8 cellular contexts compared by ENCODE assay signal in genomic region chr1:51517361-51518032, GRCh38. TPM values are rescaled to one million over a fixed set of nuclear protein-coding genes. Genes with fewer than 3 reads are reported as not detected.
DNase-seq lines count a peak whose midpoint lies in the region; ATAC-seq and TF ChIP-seq lines count a peak whose summit lies in the region.

No MANE protein-coding gene starts in this region.

- dilution Hi-C loops in mammary epithelial cell (cut with HindIII; ENCODE audit: low sequenced_read_pairs), result no loop called here

- no peak overlapping the region for H4K5ac ChIP-seq in mesendoderm (ENCODE audit: low read length)

- CTCF ChIA-PET in mammary epithelial cell (lab: Charles Lee; ENCODE audit: low non-redundant PET), result no interaction called here

- H2BK5ac ChIP-seq in mesendoderm (ENCODE audit: low read length), result no peak overlapping the region

- no peak overlapping the region for H4K8ac ChIP-seq in mesendoderm (ENCODE audit: low read depth, low read length)

- peaks cover 7% of the 10 kb centered on the region for H3K79me1 ChIP-seq in mesendoderm (ENCODE audit: low read length)

- no peak for ATAC-seq in GM18517 (IDR thresholded peaks at IDR 0.05; ENCODE audit: unreplicated experiment)

- TF ChIP-seq CTCF in MM.1S (IDR thresholded peaks at IDR 0.05; ENCODE audit: low read length), result no peak
- no peak for TF ChIP-seq CTCF in mammary epithelial cell (conservative IDR thresholded peaks at IDR 0.05 in 1 of 2, IDR thresholded peaks at IDR 0.05 in 1 of 2; ENCODE audit: extremely low read depth in 1 of 2, insufficient read depth in 1 of 2, low read depth in 1 of 2, low read length in 2 of 2)
- TF ChIP-seq CTCF in uterus (IDR thresholded peaks at IDR 0.05), result no peak

- H3K9me2 ChIP-seq in MM.1S (replicated peaks; ENCODE audit: insufficient read depth, low read length), result no peaks in the 10 kb centered on the region

- no peak overlapping the region for H3K4ac ChIP-seq in mesendoderm (ENCODE audit: low read depth, low read length)

- H3K4me1 ChIP-seq in MM.1S (ENCODE audit: low read length) (peaks cover 20% of the 10 kb centered on the region), mammary epithelial cell (ENCODE audit: insufficient read depth, low read length) (peaks cover 10% of the 10 kb centered on the region), mesendoderm (ENCODE audit: control insufficient read depth, low read depth, low read length) (peaks cover 3% of the 10 kb centered on the region), uterus (peaks cover 0 to 5% of the 10 kb centered on the region in 2 donors)

- no peaks in the 10 kb centered on the region for H3K27me3 ChIP-seq in MM.1S (replicated peaks; ENCODE audit: insufficient read depth, low read length)
- H3K27me3 ChIP-seq in mammary epithelial cell (ENCODE audit: insufficient read depth, low read length), result no peaks in the 10 kb centered on the region
- no peaks in the 10 kb centered on the region for H3K27me3 ChIP-seq in mesendoderm (ENCODE audit: insufficient read depth, low read length, poor library complexity)
- no peaks in the 10 kb centered on the region for H3K27me3 ChIP-seq in uterus

- no peaks in the 10 kb centered on the region for H3K36me3 ChIP-seq in MM.1S (replicated peaks; ENCODE audit: insufficient read depth, low read length)
- H3K36me3 ChIP-seq in mammary epithelial cell (ENCODE audit: insufficient read depth, low read length), result no peaks in the 10 kb centered on the region
- no peaks in the 10 kb centered on the region for H3K36me3 ChIP-seq in mesendoderm (ENCODE audit: control insufficient read depth, insufficient read depth, low read length)
- no peaks in the 10 kb centered on the region for H3K36me3 ChIP-seq in uterus

- no peak overlapping the region for H3K23ac ChIP-seq in mesendoderm (ENCODE audit: low read length)

- in situ Hi-C loops in mammary epithelial cell (cut with MboI; ENCODE audit: low sequenced_read_pairs in 2 of 2), result no loop called here

- peak overlapping the region; percentile 88 for H3K9ac ChIP-seq in MM.1S (ENCODE audit: low read length)
- peak overlapping the region; percentile 93 for H3K9ac ChIP-seq in mammary epithelial cell (ENCODE audit: insufficient read depth, low read length)
- peak overlapping the region; percentile 87 for H3K9ac ChIP-seq in mesendoderm (ENCODE audit: low read length)

- TF ChIP-seq POLR2A in uterus (IDR thresholded peaks at IDR 0.05), result no peak

- no peak overlapping the region for H2AK5ac ChIP-seq in mesendoderm (ENCODE audit: low read length)

- WGBS in mammary epithelial cell (ENCODE audit: low coverage, missing lambda C conversion rate), result 10% methylated on average over 7 of the region's 7 CpGs
- WGBS in mesendoderm (ENCODE audit: extremely low coverage, insufficient coverage, low lambda C conversion rate), result no CpG with 5 or more reads among the region's 7 CpGs

- H3K4me3 ChIP-seq in MM.1S (ENCODE audit: low read length), result peak overlapping the region; percentile 100
- peak overlapping the region; percentile 72 to 89 (median 79) for H3K4me3 ChIP-seq in mammary epithelial cell (replicated peaks in 1 of 3; ENCODE audit: insufficient read depth in 1 of 3, low read depth in 2 of 3, low read length in 3 of 3)
- peak overlapping the region; percentile 15 for H3K4me3 ChIP-seq in mesendoderm (ENCODE audit: low read length)
- H3K4me3 ChIP-seq in uterus, result peak overlapping the region; percentile 75 to 92

- H2BK120ac ChIP-seq in mesendoderm (ENCODE audit: low read depth, low read length), result no peak overlapping the region

- no TSS peak for BruUV-seq in mammary epithelial cell (replicated peaks; lab: Mats Ljungman, UMichigan)

- H3K9me3 ChIP-seq in MM.1S (replicated peaks; ENCODE audit: insufficient read depth, low read length) (no peaks in the 10 kb centered on the region), mammary epithelial cell (replicated peaks; ENCODE audit: insufficient read depth, low read length) (no peaks in the 10 kb centered on the region), uterus (no peaks in the 10 kb centered on the region)

- H3K56ac ChIP-seq in mesendoderm (ENCODE audit: low read length), result peak overlapping the region; percentile 71

- H3K79me2 ChIP-seq in MM.1S (ENCODE audit: low read length) (peaks cover 61% of the 10 kb centered on the region), mammary epithelial cell (ENCODE audit: insufficient read depth, low read length) (peaks cover 61% of the 10 kb centered on the region), mesendoderm (ENCODE audit: control insufficient read depth, insufficient read depth, low read length) (peaks cover 25% of the 10 kb centered on the region)

- H3K18ac ChIP-seq in mesendoderm (ENCODE audit: low read length), result no peak overlapping the region

- H3K27ac ChIP-seq in MM.1S (ENCODE audit: low read length) (peak overlapping the region; percentile 80; the same call in 1 of the 2 replicates), mammary epithelial cell (ENCODE audit: insufficient read depth, low read depth, low read length) (peak overlapping the region; percentile 84), mesendoderm (ENCODE audit: low read depth, low read length) (no peak overlapping the region), uterus (peak overlapping the region; percentile 94 to 97)

- no peak overlapping the region for H2BK15ac ChIP-seq in mesendoderm (replicated peaks; ENCODE audit: low read depth)

- peak overlapping the region; percentile 78 for H3K4me2 ChIP-seq in MM.1S (ENCODE audit: low read depth, low read length)
- peak overlapping the region; percentile 86 for H3K4me2 ChIP-seq in mammary epithelial cell (ENCODE audit: insufficient read depth, low read depth, low read length)
- H3K4me2 ChIP-seq in mesendoderm (ENCODE audit: low read length), result peak overlapping the region; percentile 99

- H4K20me1 ChIP-seq in MM.1S (ENCODE audit: insufficient read depth, low read length), result no peaks in the 10 kb centered on the region
- no peaks in the 10 kb centered on the region for H4K20me1 ChIP-seq in mammary epithelial cell (ENCODE audit: insufficient read depth, low read length)

- H3F3A ChIP-seq in MM.1S (ENCODE audit: insufficient read depth, low read length), result peaks cover 34% of the 10 kb centered on the region

- intact Hi-C loops in mammary epithelial cell (cut with micrococcal nuclease) (loop anchor here (5.0 kb wide), 1 partner anchor 50 kb away; no protein-coding TSS in a partner anchor), uterus (cut with DNase I; ENCODE audit: low total_unique reads) (no loop called here)

- H2AFZ ChIP-seq in MM.1S (ENCODE audit: low read length) (peak overlapping the region; percentile 75), mammary epithelial cell (ENCODE audit: low read depth, low read length) (peak overlapping the region; percentile 73)

- DNase-seq in DMS79 (lab: John Stamatoyannopoulos, UW) (peak; percentile 37), MM.1S (peak; percentile 10), mammary epithelial cell (peak; percentile 11), mesendoderm (no peak), uterus (no peak), mucosa of gallbladder (ENCODE audit: low spot score) (no peak)
- DNase-seq in stimulated activated CD4-positive, alpha-beta T cell treated with anti-CD3 and anti-CD28 coated beads, Interleukin-15, amount 100 ng/mL, for 24 hours, result no peak

RNA-seq across cellular contexts. Expression of gene EPS15, which starts 1.6 kb away (rescaled TPM):
- total RNA-seq in mammary epithelial cell (10 to 100 TPM; 48.0 to 52.3 TPM), uterus (100 to 1,000 TPM in 2 of 4 donors, 10 to 100 TPM in 2; 30.7 to 133 (median 81.1) TPM), mucosa of gallbladder (67.0 TPM)
- 23.1 TPM for polyA plus RNA-seq in mammary epithelial cell
- 57.7 TPM for polyA minus RNA-seq in mammary epithelial cell
- polyA plus RNA-seq in mesendoderm (2013, experiment 1 of 2), result 28.0 TPM
- 29.8 TPM for polyA plus RNA-seq in mesendoderm (2013, experiment 2 of 2)

Comparison
In these comparisons a context has a peak if more than half of its experiments do, and no peak if none do; other contexts are left out.
1. DNase-seq: peak in DMS79 (single experiment), MM.1S (single experiment) and mammary epithelial cell (single experiment); none in mesendoderm (single experiment), uterus (0 of 2), mucosa of gallbladder (single experiment) and stimulated activated CD4-positive, alpha-beta T cell treated with anti-CD3 and anti-CD28 coated beads, Interleukin-15, amount 100 ng/mL, for 24 hours (single experiment).
2. H3K4me3 ChIP-seq: peak in every context shown above with its lines; median percentile 100 in MM.1S; 84 in uterus; 79 in mammary epithelial cell; 15 in mesendoderm.
3. Peak in every context shown above with its lines, with median percentiles within 50 percentile points of each other: H3K4me2 ChIP-seq and H3K9ac ChIP-seq.